In genomic region chr2:46030330-46030729, GRCh38 we compare ENCODE assay signal across 16 cellular contexts.
DNase-seq lines count a peak whose midpoint lies in the region; ATAC-seq, FAIRE-seq and TF ChIP-seq lines count a peak whose summit lies in the region.
"Had no signal": no experiment of that assay in that cellular context is flagged by ENCODE, and none has a peak within 500 bp of the region (broad histone marks: within the 10 kb centered on the region; RNA-seq: fewer than 3 reads in every experiment).

No MANE protein-coding gene starts in this region.

- H4K20me1 ChIP-seq in HepG2 (ENCODE audit: insufficient read depth, low read length) (no peaks in the 10 kb centered on the region), SK-N-SH (ENCODE audit: insufficient read depth) (no peaks in the 10 kb centered on the region)

- H3F3A ChIP-seq in SK-N-SH (replicated peaks; ENCODE audit: insufficient read depth): no peaks in the 10 kb centered on the region

- no peak overlapping the region for H3K4me3 Mint-ChIP-seq in endothelial cell (ENCODE audit: unreplicated experiment)

- H3K9me3 ChIP-seq in right lobe of liver (no peaks in the 10 kb centered on the region), HepG2 (ENCODE audit: low read length) (no peaks in the 10 kb centered on the region), muscle layer of duodenum (ENCODE audit: control insufficient read depth in 1 of 2, low read length in 2 of 2) (no peaks in the 10 kb centered on the region), upper lobe of right lung (no peaks in the 10 kb centered on the region), SK-N-SH (no peaks in the 10 kb centered on the region)
- H3K9me3 ChIP-seq: MG63 had no signal

- TF ChIP-seq EP300 in HepG2 (IDR thresholded peaks at IDR 0.05; ENCODE audit: low read depth in 2 of 2, low read length in 2 of 2): peak in 1 of 2 experiments; percentile 72; a peak in 1 of 4 replicates
- no peak for TF ChIP-seq EP300 in HepG2 (CRISPR knock-in tag; IDR thresholded peaks at IDR 0.05; ENCODE audit: borderline replicate concordance)
- TF ChIP-seq EP300 in SK-N-SH (IDR thresholded peaks at IDR 0.05; ENCODE audit: borderline replicate concordance in 1 of 2, low read depth in 1 of 2, low read length in 1 of 2): no peak

- peaks cover 48% of the 10 kb centered on the region for H3K4me1 Mint-ChIP-seq in endothelial cell (ENCODE audit: unreplicated experiment)

- H3K27me3 ChIP-seq in right lobe of liver (no peaks in the 10 kb centered on the region), HepG2 (ENCODE audit: control insufficient read depth in 1 of 2, insufficient read depth in 2 of 2, low read length in 2 of 2) (no peaks in the 10 kb centered on the region), muscle layer of duodenum (ENCODE audit: low read depth, low read length) (no peaks in the 10 kb centered on the region), upper lobe of right lung (no peaks in the 10 kb centered on the region), SK-N-SH (ENCODE audit: insufficient read depth) (no peaks in the 10 kb centered on the region)
- H3K27me3 ChIP-seq: MG63 had no signal

- H2AFZ ChIP-seq in HepG2 (ENCODE audit: low read length) (no peak overlapping the region), SK-N-SH (ENCODE audit: low read depth) (no peak overlapping the region)

- no peak for TF ChIP-seq CTCF in right lobe of liver (IDR thresholded peaks at IDR 0.05)
- TF ChIP-seq CTCF in HepG2 (CRISPR knock-in tag; IDR thresholded peaks at IDR 0.05): no peak
- TF ChIP-seq CTCF in endothelial cell (IDR thresholded peaks at IDR 0.05; ENCODE audit: unreplicated experiment): no peak
- TF ChIP-seq CTCF in upper lobe of right lung (IDR thresholded peaks at IDR 0.05): no peak
- no peak for TF ChIP-seq CTCF in SK-N-SH (IDR thresholded peaks at IDR 0.05)

- ATAC-seq in right lobe of liver (no peak), HepG2 (no peak), upper lobe of right lung (no peak), GM21447 (IDR thresholded peaks at IDR 0.05; ENCODE audit: unreplicated experiment) (no peak)

- H3K4me2 ChIP-seq in HepG2 (ENCODE audit: low read depth, low read length) (no peak overlapping the region), SK-N-SH (no peak overlapping the region)

- H3K27ac ChIP-seq in right lobe of liver: peak overlapping the region in 2 of 3 donors; percentile 2
- H3K27ac ChIP-seq in HepG2 (ENCODE audit: extremely low read length, insufficient read depth, low read length): no peak overlapping the region
- peak overlapping the region; percentile 7 for H3K27ac ChIP-seq in muscle layer of duodenum (ENCODE audit: low read length)
- peak overlapping the region; percentile 44 for H3K27ac ChIP-seq in upper lobe of right lung
- H3K27ac ChIP-seq in SK-N-SH (ENCODE audit: low read depth in 2 of 2, low read length in 1 of 2): no peak overlapping the region
- H3K27ac ChIP-seq: C4-2B had no signal

- H3K79me2 ChIP-seq in HepG2 (ENCODE audit: insufficient read depth, low read length) (no peaks in the 10 kb centered on the region), SK-N-SH (ENCODE audit: insufficient read depth) (no peaks in the 10 kb centered on the region)

- no peaks in the 10 kb centered on the region for H3K9me3 Mint-ChIP-seq in endothelial cell (ENCODE audit: unreplicated experiment)

- intact Hi-C loops in right lobe of liver (cut with DNase I) (no loop called here), HepG2 (cut with micrococcal nuclease; ENCODE audit: unreplicated experiment) (no loop called here), upper lobe of right lung (cut with DNase I) (no loop called here)

- no peak for FAIRE-seq in HepG2 (lab: Jason Lieb, UNC)
- FAIRE-seq: GM12892 had no signal

- H3K9ac ChIP-seq in HepG2 (ENCODE audit: insufficient read depth, low read depth, low read length): no peak overlapping the region
- no peak overlapping the region for H3K9ac ChIP-seq in SK-N-SH

- CTCF ChIA-PET in HepG2 (lab: Yijun Ruan, JAX; ENCODE audit: low intra/inter-chr PET ratio, low total read pairs): no interaction called here
- CTCF ChIA-PET in SK-N-SH (lab: Yijun Ruan, JAX): interaction anchor here (0.7 to 3.8 kb wide), 9 partner anchors 9 to 620 kb away, joined by 3 to 16 read pairs (median 5); no protein-coding TSS in a partner anchor

- BruUV-seq in HepG2 (replicated peaks; lab: Mats Ljungman, UMichigan): no TSS peak

- no peaks in the 10 kb centered on the region for H3K36me3 ChIP-seq in right lobe of liver
- H3K36me3 ChIP-seq in HepG2 (replicated peaks in 1 of 2; ENCODE audit: control insufficient read depth in 1 of 2, insufficient read depth in 2 of 2, low read length in 2 of 2): no peaks in the 10 kb centered on the region
- H3K36me3 ChIP-seq in muscle layer of duodenum (ENCODE audit: control insufficient read depth in 1 of 2, insufficient read depth in 2 of 2, low read length in 2 of 2): no peaks in the 10 kb centered on the region
- no peaks in the 10 kb centered on the region for H3K36me3 ChIP-seq in upper lobe of right lung
- H3K36me3 ChIP-seq in SK-N-SH (replicated peaks in 1 of 2; ENCODE audit: control insufficient read depth in 1 of 2, insufficient read depth in 2 of 2, low read length in 1 of 2): no peaks in the 10 kb centered on the region

- H3K4me3 ChIP-seq in right lobe of liver (no peak overlapping the region), HepG2 (replicated peaks in 1 of 3; ENCODE audit: insufficient read depth in 1 of 3, low read depth in 2 of 3, low read length in 3 of 3) (no peak overlapping the region), muscle layer of duodenum (ENCODE audit: low read depth in 1 of 2, low read length in 2 of 2) (no peak overlapping the region), upper lobe of right lung (no peak overlapping the region), SK-N-SH (ENCODE audit: low read depth in 2 of 2, low read length in 1 of 2) (no peak overlapping the region)
- H3K4me3 ChIP-seq: MG63 had no signal

- H3K27me3 Mint-ChIP-seq in endothelial cell (ENCODE audit: unreplicated experiment): peaks cover 4% of the 10 kb centered on the region

- 100% methylated on average over 2 of the region's 2 CpGs for WGBS in right lobe of liver (ENCODE audit: insufficient coverage, low coverage, low lambda C conversion rate, missing lambda C conversion rate)
- WGBS in HepG2 (ENCODE audit: low lambda C conversion rate): 81% methylated on average over 2 of the region's 2 CpGs
- 95% methylated on average over 2 of the region's 2 CpGs for WGBS in SK-N-SH (ENCODE audit: low lambda C conversion rate)

- TF ChIP-seq POLR2A in right lobe of liver (IDR thresholded peaks at IDR 0.05) (no peak), HepG2 (IDR thresholded peaks at IDR 0.05; ENCODE audit: insufficient read depth in 1 of 2, low read depth in 2 of 2, low read length in 2 of 2) (no peak)

- H3K4me1 ChIP-seq in right lobe of liver: peaks cover 0 to 49% (median 24%) of the 10 kb centered on the region in 4 donors
- peaks cover 37% of the 10 kb centered on the region for H3K4me1 ChIP-seq in HepG2 (ENCODE audit: insufficient read depth, low read length)
- H3K4me1 ChIP-seq in muscle layer of duodenum (ENCODE audit: control insufficient read depth in 1 of 2, insufficient read depth in 2 of 2, low read length in 2 of 2): peaks cover 5 to 17% of the 10 kb centered on the region in 2 donors
- H3K4me1 ChIP-seq in upper lobe of right lung: peaks cover 31% of the 10 kb centered on the region
- peaks cover 3 to 5% of the 10 kb centered on the region in 2 experiments; a peak in 1 of 4 replicates for H3K4me1 ChIP-seq in SK-N-SH (ENCODE audit: control insufficient read depth in 1 of 2, insufficient read depth in 2 of 2, low read depth in 1 of 2, low read length in 1 of 2)

- no peak for TF ChIP-seq RAD21 in HepG2 (CRISPR knock-in tag; IDR thresholded peaks at IDR 0.05)
- no peak for TF ChIP-seq RAD21 in SK-N-SH (IDR thresholded peaks at IDR 0.05; ENCODE audit: low read length)

- peak overlapping the region; percentile 99 for H3K27ac Mint-ChIP-seq in endothelial cell (ENCODE audit: unreplicated experiment)

- peaks cover 11% of the 10 kb centered on the region for H3K36me3 Mint-ChIP-seq in endothelial cell (ENCODE audit: low read depth, unreplicated experiment)

- POLR2A ChIA-PET in HepG2 (lab: Yijun Ruan, JAX) (no interaction called here), SK-N-SH (lab: Yijun Ruan, JAX) (no interaction called here)

- DNase-seq in right lobe of liver (no peak), HepG2 (ENCODE audit: low spot score) (no peak), endothelial cell (ENCODE audit: low spot score) (no peak), upper lobe of right lung (no peak), SK-N-SH (no peak), NCI-H510A (lab: John Stamatoyannopoulos, UW) (no peak)
- DNase-seq: COR-L47, Karpas-422, MG63, NCI-H1092, NCI-H1694, NCI-H524 had no signal

- H3K9me2 ChIP-seq in SK-N-SH: no peaks in the 10 kb centered on the region

- in situ Hi-C loops in HepG2 (cut with HindIII; ENCODE audit: extremely low pct_ligation_motif_present, low pct_unique_long_range_greater_than_20kb): no loop called here

TF ChIP-seq in HepG2, 621 proteins besides CTCF, POLR2A, EP300 and RAD21:
- TF ChIP-seq PCBP1 (IDR thresholded peaks at IDR 0.05; ENCODE audit: borderline replicate concordance, low read depth, low read length) (no peak), ZNF33A (CRISPR knock-in tag; IDR thresholded peaks at IDR 0.05; ENCODE audit: borderline replicate concordance) (no peak), CREB3 (CRISPR knock-in tag; IDR thresholded peaks at IDR 0.05) (no peak), GLI4 (CRISPR knock-in tag; IDR thresholded peaks at IDR 0.05; ENCODE audit: borderline replicate concordance) (no peak), PLRG1 (conservative IDR thresholded peaks at IDR 0.05) (no peak)
TF ChIP-seq in HepG2: peak in this region for 0.

TF ChIP-seq in SK-N-SH, 30 proteins besides CTCF, POLR2A, EP300 and RAD21 (continues in another document):
- TF ChIP-seq FOSL2 (IDR thresholded peaks at IDR 0.05; ENCODE audit: borderline replicate concordance, low read depth): no peak
- TF ChIP-seq RFX5 (IDR thresholded peaks at IDR 0.05; ENCODE audit: low read length): no peak
- TF ChIP-seq FOXM1 (IDR thresholded peaks at IDR 0.05; ENCODE audit: low read depth): no peak
- TF ChIP-seq SMC3 (IDR thresholded peaks at IDR 0.05; ENCODE audit: low read depth, low read length): no peak
- TF ChIP-seq GATA2 (CRISPR knock-in tag; IDR thresholded peaks at IDR 0.05): no peak
- no peak for TF ChIP-seq NFIC (IDR thresholded peaks at IDR 0.05; ENCODE audit: borderline replicate concordance)
- no peak for TF ChIP-seq EZH2phosphoT487 (IDR thresholded peaks at IDR 0.05; ENCODE audit: borderline replicate concordance, low read depth)
- TF ChIP-seq, protein P1, sequence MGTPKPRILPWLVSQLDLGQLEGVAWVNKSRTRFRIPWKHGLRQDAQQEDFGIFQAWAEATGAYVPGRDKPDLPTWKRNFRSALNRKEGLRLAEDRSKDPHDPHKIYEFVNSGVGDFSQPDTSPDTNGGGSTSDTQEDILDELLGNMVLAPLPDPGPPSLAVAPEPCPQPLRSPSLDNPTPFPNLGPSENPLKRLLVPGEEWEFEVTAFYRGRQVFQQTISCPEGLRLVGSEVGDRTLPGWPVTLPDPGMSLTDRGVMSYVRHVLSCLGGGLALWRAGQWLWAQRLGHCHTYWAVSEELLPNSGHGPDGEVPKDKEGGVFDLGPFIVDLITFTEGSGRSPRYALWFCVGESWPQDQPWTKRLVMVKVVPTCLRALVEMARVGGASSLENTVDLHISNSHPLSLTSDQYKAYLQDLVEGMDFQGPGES (IDR thresholded peaks at IDR 0.05; ENCODE audit: low read depth, low read length): no peak
- no peak for TF ChIP-seq JUND (IDR thresholded peaks at IDR 0.05)

Comparison
In these comparisons a context has a peak if more than half of its experiments do, and no peak if none do; other contexts are left out.
1. H3K27ac ChIP-seq: peak in right lobe of liver (2 of 3), muscle layer of duodenum (single experiment) and upper lobe of right lung (single experiment); none in HepG2 (single experiment) and SK-N-SH (0 of 2).